ENCODE assay signal across 26 cellular contexts in genomic region chr1:156433602-156434001, GRCh38.
DNase-seq lines count a peak whose midpoint lies in the region; ATAC-seq and TF ChIP-seq lines count a peak whose summit lies in the region.
"Had no signal": no experiment of that assay in that cellular context is flagged by ENCODE, and none has a peak within 500 bp of the region (broad histone marks: within the 10 kb centered on the region; RNA-seq: fewer than 3 reads in every experiment).

No MANE protein-coding gene starts in this region.

- peaks cover 4% of the 10 kb centered on the region for H3K36me3 Mint-ChIP-seq in activated T-helper 1 cell treated with anti-CD3 and anti-CD28 coated beads, Interleukin-12 subunit alpha, Interleukin-12 subunit beta, Interleukin-2, Interleukin-4 antibody, amounts not matched to agents 30 ng/mL and 10 ng/mL and 1 ng/mL, durations not matched to agents 14 hours and 24 hours and 36 hours (ENCODE audit: low read depth)
- no peaks in the 10 kb centered on the region for H3K36me3 Mint-ChIP-seq in stimulated activated effector memory CD8-positive, alpha-beta T cell treated with anti-CD3 and anti-CD28 coated beads, Interleukin-12 subunit alpha, Interleukin-12 subunit beta, amount 100 ng/mL, for 72 hours
- H3K36me3 Mint-ChIP-seq: activated naive CD4-positive, alpha-beta T cell treated with anti-CD3 and anti-CD28 coated beads, Interleukin-2, amount 50 U/mL, for 24 hours; CD4-positive, CD25-positive, alpha-beta regulatory T cell had no signal

- no peak overlapping the region for H3K27ac ChIP-seq in smooth muscle cell (ENCODE audit: low read depth)
- H3K27ac ChIP-seq: GM23248, KMS-11, pancreas, right atrium auricular region, SJCRH30, thyroid gland had no signal

- H3K4me2 ChIP-seq in smooth muscle cell, result no peak overlapping the region
- H3K4me2 ChIP-seq: KMS-11 had no signal

- no peaks in the 10 kb centered on the region for H3F3A ChIP-seq in smooth muscle cell (ENCODE audit: low read depth)

- WGBS in smooth muscle cell (ENCODE audit: low lambda C conversion rate), result 69% methylated on average over 1 of the region's 1 CpG

- H3K9me3 Mint-ChIP-seq in activated T-helper 1 cell treated with anti-CD3 and anti-CD28 coated beads, Interleukin-12 subunit alpha, Interleukin-12 subunit beta, Interleukin-2, Interleukin-4 antibody, amounts not matched to agents 30 ng/mL and 10 ng/mL and 1 ng/mL, durations not matched to agents 14 hours and 24 hours and 36 hours, result no peaks in the 10 kb centered on the region
- H3K9me3 Mint-ChIP-seq in stimulated activated effector memory CD8-positive, alpha-beta T cell treated with anti-CD3 and anti-CD28 coated beads, Interleukin-12 subunit alpha, Interleukin-12 subunit beta, amount 100 ng/mL, for 72 hours, result no peaks in the 10 kb centered on the region
- H3K9me3 Mint-ChIP-seq: activated naive CD4-positive, alpha-beta T cell treated with anti-CD3 and anti-CD28 coated beads, Interleukin-2, amount 50 U/mL, for 24 hours; central memory CD8-positive, alpha-beta T cell had no signal

- H3K27me3 Mint-ChIP-seq in activated T-helper 1 cell treated with anti-CD3 and anti-CD28 coated beads, Interleukin-12 subunit alpha, Interleukin-12 subunit beta, Interleukin-2, Interleukin-4 antibody, amounts not matched to agents 30 ng/mL and 10 ng/mL and 1 ng/mL, durations not matched to agents 14 hours and 24 hours and 36 hours (ENCODE audit: insufficient read depth), result peaks cover 84% of the 10 kb centered on the region

- H3K4me3 ChIP-seq in smooth muscle cell, result no peak overlapping the region
- H3K4me3 ChIP-seq: GM23248, lung, mucosa of descending colon, pancreas, right atrium auricular region, SJCRH30, thyroid gland had no signal

- intact Hi-C loops in activated T-helper 1 cell treated with anti-CD3 and anti-CD28 coated beads, Interleukin-12 subunit alpha, Interleukin-12 subunit beta, Interleukin-2, Interleukin-4 antibody, amounts not matched to agents 30 ng/mL and 10 ng/mL and 1 ng/mL, durations not matched to agents 14 hours and 24 hours and 36 hours (cut with micrococcal nuclease), result loop anchor here (1.0 kb wide), 1 partner anchor 12 kb away; no protein-coding TSS in a partner anchor

- ATAC-seq in GM18498 (IDR thresholded peaks at IDR 0.05; ENCODE audit: unreplicated experiment) (peak; percentile 55), GM19395 (IDR thresholded peaks at IDR 0.05; ENCODE audit: unreplicated experiment) (peak; percentile 49), GM21526 (IDR thresholded peaks at IDR 0.05; ENCODE audit: low FRiP score, unreplicated experiment) (no peak)
- ATAC-seq in stimulated activated effector memory CD8-positive, alpha-beta T cell treated with anti-CD3 and anti-CD28 coated beads, Interleukin-12 subunit alpha, Interleukin-12 subunit beta, amount 100 ng/mL, for 72 hours, result peak; percentile 60
- ATAC-seq: mucosa of descending colon, pancreas had no signal

- no peak for TF ChIP-seq CTCF in smooth muscle cell (IDR thresholded peaks at IDR 0.05; ENCODE audit: borderline replicate concordance, insufficient read depth, poor library complexity, severe bottlenecking)

- H3K9me3 ChIP-seq in smooth muscle cell (replicated peaks; ENCODE audit: low read depth), result no peaks in the 10 kb centered on the region
- H3K9me3 ChIP-seq: mucosa of descending colon, pancreas, right atrium auricular region, SJCRH30, thyroid gland had no signal

- peaks cover 27% of the 10 kb centered on the region for H3K4me1 ChIP-seq in smooth muscle cell (ENCODE audit: low read depth)
- H3K4me1 ChIP-seq: SJCRH30 had no signal

- no peaks in the 10 kb centered on the region for H3K79me2 ChIP-seq in smooth muscle cell (ENCODE audit: low read depth)

- peak overlapping the region; percentile 11 for H3K27ac Mint-ChIP-seq in activated T-helper 1 cell treated with anti-CD3 and anti-CD28 coated beads, Interleukin-12 subunit alpha, Interleukin-12 subunit beta, Interleukin-2, Interleukin-4 antibody, amounts not matched to agents 30 ng/mL and 10 ng/mL and 1 ng/mL, durations not matched to agents 14 hours and 24 hours and 36 hours
- H3K27ac Mint-ChIP-seq in stimulated activated effector memory CD8-positive, alpha-beta T cell treated with anti-CD3 and anti-CD28 coated beads, Interleukin-12 subunit alpha, Interleukin-12 subunit beta, amount 100 ng/mL, for 72 hours, result no peak overlapping the region
- H3K27ac Mint-ChIP-seq: activated naive CD4-positive, alpha-beta T cell treated with anti-CD3 and anti-CD28 coated beads, Interleukin-2, amount 50 U/mL, for 24 hours; CD4-positive, CD25-positive, alpha-beta regulatory T cell; nephron had no signal

- no peak overlapping the region for H3K9ac ChIP-seq in smooth muscle cell (ENCODE audit: low read depth)
- H3K9ac ChIP-seq: GM23248, KMS-11 had no signal

- no peak for DNase-seq in activated T-helper 1 cell treated with anti-CD3 and anti-CD28 coated beads, Interleukin-12 subunit alpha, Interleukin-12 subunit beta, Interleukin-2, Interleukin-4 antibody, amounts not matched to agents 30 ng/mL and 10 ng/mL and 1 ng/mL, durations not matched to agents 14 hours and 24 hours and 36 hours (ENCODE audit: low spot score)
- DNase-seq in stimulated activated effector memory CD8-positive, alpha-beta T cell treated with anti-CD3 and anti-CD28 coated beads, Interleukin-12 subunit alpha, Interleukin-12 subunit beta, amount 100 ng/mL, for 72 hours (ENCODE audit: low spot score in 2 of 2), result no peak
- DNase-seq in smooth muscle cell (lab: John Stamatoyannopoulos, UW; ENCODE audit: unreplicated experiment), result no peak
- DNase-seq in D341Med (ENCODE audit: low spot score), result no peak
- DNase-seq: activated CD4-positive, CD25-positive, alpha-beta regulatory T cell treated with anti-CD3 and anti-CD28 coated beads, Interleukin-2, amount 50 U/mL, for 72 hours; CD4-positive, CD25-positive, alpha-beta regulatory T cell; DMS 273 treated with DMSO at 0.1 percent for 48 hours; glutamatergic neuron; GM23248; mucosa of descending colon; NCI-H1694 treated with DMSO at 0.1 percent for 48 hours; pancreas; SJCRH30; stimulated activated CD4-positive, alpha-beta T cell treated with anti-CD3 and anti-CD28 coated beads, Interleukin-12 subunit alpha, Interleukin-12 subunit beta, amount 100 ng/mL, for 4 hours; stimulated activated CD4-positive, alpha-beta T cell treated with anti-CD3 and anti-CD28 coated beads, Interleukin-4, amount 100 ng/mL, for 4 hours; stimulated activated naive CD4-positive, alpha-beta T cell treated with Interleukin-2 at 50 U/mL for 16 hours; thyroid gland had no signal

- peaks cover 100% of the 10 kb centered on the region for H3K27me3 ChIP-seq in smooth muscle cell (ENCODE audit: low read depth)
- H3K27me3 ChIP-seq: SJCRH30 had no signal

- no peaks in the 10 kb centered on the region for H3K36me3 ChIP-seq in smooth muscle cell (ENCODE audit: low read depth)
- H3K36me3 ChIP-seq: pancreas, right atrium auricular region, SJCRH30, thyroid gland had no signal

- no peak overlapping the region for H2AFZ ChIP-seq in smooth muscle cell (ENCODE audit: low read depth)
- H2AFZ ChIP-seq: GM23248 had no signal

- H4K20me1 ChIP-seq in smooth muscle cell (ENCODE audit: low read depth), result no peaks in the 10 kb centered on the region

- no peak overlapping the region for H3K4me3 Mint-ChIP-seq in activated T-helper 1 cell treated with anti-CD3 and anti-CD28 coated beads, Interleukin-12 subunit alpha, Interleukin-12 subunit beta, Interleukin-2, Interleukin-4 antibody, amounts not matched to agents 30 ng/mL and 10 ng/mL and 1 ng/mL, durations not matched to agents 14 hours and 24 hours and 36 hours
- no peak overlapping the region for H3K4me3 Mint-ChIP-seq in stimulated activated effector memory CD8-positive, alpha-beta T cell treated with anti-CD3 and anti-CD28 coated beads, Interleukin-12 subunit alpha, Interleukin-12 subunit beta, amount 100 ng/mL, for 72 hours
- H3K4me3 Mint-ChIP-seq: activated naive CD4-positive, alpha-beta T cell treated with anti-CD3 and anti-CD28 coated beads, Interleukin-2, amount 50 U/mL, for 24 hours; central memory CD8-positive, alpha-beta T cell; nephron had no signal

- H3K4me1 Mint-ChIP-seq in activated T-helper 1 cell treated with anti-CD3 and anti-CD28 coated beads, Interleukin-12 subunit alpha, Interleukin-12 subunit beta, Interleukin-2, Interleukin-4 antibody, amounts not matched to agents 30 ng/mL and 10 ng/mL and 1 ng/mL, durations not matched to agents 14 hours and 24 hours and 36 hours (ENCODE audit: low read depth), result peaks cover 37% of the 10 kb centered on the region
- peaks cover 67% of the 10 kb centered on the region for H3K4me1 Mint-ChIP-seq in stimulated activated effector memory CD8-positive, alpha-beta T cell treated with anti-CD3 and anti-CD28 coated beads, Interleukin-12 subunit alpha, Interleukin-12 subunit beta, amount 100 ng/mL, for 72 hours
